Comparison of ENCODE assay signal across 1 cellular context in genomic region chr22:19664951-19665783, GRCh38.
TF ChIP-seq lines count a peak whose summit lies in the region.

No MANE protein-coding gene starts in this region.

TF ChIP-seq in SK-N-SH, 30 proteins besides CTCF, POLR2A, EP300 and RAD21 (continued from another document):
- TF ChIP-seq PBX3 (IDR thresholded peaks at IDR 0.05), result no peak
- no peak for TF ChIP-seq RXRA (IDR thresholded peaks at IDR 0.05; ENCODE audit: borderline replicate concordance, low read depth)
- no peak for TF ChIP-seq TEAD4 (IDR thresholded peaks at IDR 0.05; ENCODE audit: borderline replicate concordance, insufficient read depth)
- no peak for TF ChIP-seq FOSL2 (IDR thresholded peaks at IDR 0.05; ENCODE audit: borderline replicate concordance, low read depth)
- TF ChIP-seq MEF2A (IDR thresholded peaks at IDR 0.05; ENCODE audit: borderline replicate concordance, low read depth), result no peak
